In the genomic region with DNA sequence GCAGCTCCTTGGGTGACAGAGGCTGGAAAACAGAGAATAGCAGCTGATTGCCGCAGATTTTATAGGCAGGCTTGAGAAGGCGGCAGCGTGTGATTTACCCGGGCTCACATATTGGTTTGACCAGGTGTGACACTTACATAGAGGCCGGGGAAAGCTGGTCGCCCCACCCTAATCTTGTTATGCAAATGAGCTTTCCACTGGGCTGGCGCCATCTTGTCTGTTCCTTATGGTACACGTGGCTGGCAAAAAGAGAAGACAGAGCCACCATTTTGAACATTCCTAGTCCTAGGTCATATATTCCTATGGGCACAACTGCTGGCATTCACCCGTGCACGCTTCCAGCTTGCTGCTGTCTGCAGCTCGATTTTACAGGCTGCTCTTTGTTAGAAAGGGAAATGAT, we compare ENCODE assay signal across 2 cellular contexts.
TF ChIP-seq lines count a peak whose summit lies in the region.

No MANE protein-coding gene starts in this region.

TF ChIP-seq in HCT116, 20 proteins besides CTCF, POLR2A, EP300 and RAD21:
- TF ChIP-seq EGR1 (IDR thresholded peaks at IDR 0.05; ENCODE audit: low read depth) (no peak), POLR2AphosphoS5 (IDR thresholded peaks at IDR 0.05; ENCODE audit: low read depth, low read length) (no peak), EZH2 (IDR thresholded peaks at IDR 0.05) (no peak), SRF (IDR thresholded peaks at IDR 0.05; ENCODE audit: low read depth) (no peak), EZH2phosphoT487 (IDR thresholded peaks at IDR 0.05; ENCODE audit: borderline replicate concordance) (no peak), CEBPB (IDR thresholded peaks at IDR 0.05; ENCODE audit: low read depth) (no peak), TCF7L2 (IDR thresholded peaks at IDR 0.05; ENCODE audit: borderline replicate concordance, extremely low read depth, insufficient read depth, insufficient read length) (no peak), JUND (IDR thresholded peaks at IDR 0.05) (no peak), SIN3A (IDR thresholded peaks at IDR 0.05; ENCODE audit: low read depth) (no peak), ZFX (IDR thresholded peaks at IDR 0.05) (no peak), FOSL1 (IDR thresholded peaks at IDR 0.05; ENCODE audit: low read depth) (no peak), ATF3 (IDR thresholded peaks at IDR 0.05) (no peak)
- TF ChIP-seq, protein P1, sequence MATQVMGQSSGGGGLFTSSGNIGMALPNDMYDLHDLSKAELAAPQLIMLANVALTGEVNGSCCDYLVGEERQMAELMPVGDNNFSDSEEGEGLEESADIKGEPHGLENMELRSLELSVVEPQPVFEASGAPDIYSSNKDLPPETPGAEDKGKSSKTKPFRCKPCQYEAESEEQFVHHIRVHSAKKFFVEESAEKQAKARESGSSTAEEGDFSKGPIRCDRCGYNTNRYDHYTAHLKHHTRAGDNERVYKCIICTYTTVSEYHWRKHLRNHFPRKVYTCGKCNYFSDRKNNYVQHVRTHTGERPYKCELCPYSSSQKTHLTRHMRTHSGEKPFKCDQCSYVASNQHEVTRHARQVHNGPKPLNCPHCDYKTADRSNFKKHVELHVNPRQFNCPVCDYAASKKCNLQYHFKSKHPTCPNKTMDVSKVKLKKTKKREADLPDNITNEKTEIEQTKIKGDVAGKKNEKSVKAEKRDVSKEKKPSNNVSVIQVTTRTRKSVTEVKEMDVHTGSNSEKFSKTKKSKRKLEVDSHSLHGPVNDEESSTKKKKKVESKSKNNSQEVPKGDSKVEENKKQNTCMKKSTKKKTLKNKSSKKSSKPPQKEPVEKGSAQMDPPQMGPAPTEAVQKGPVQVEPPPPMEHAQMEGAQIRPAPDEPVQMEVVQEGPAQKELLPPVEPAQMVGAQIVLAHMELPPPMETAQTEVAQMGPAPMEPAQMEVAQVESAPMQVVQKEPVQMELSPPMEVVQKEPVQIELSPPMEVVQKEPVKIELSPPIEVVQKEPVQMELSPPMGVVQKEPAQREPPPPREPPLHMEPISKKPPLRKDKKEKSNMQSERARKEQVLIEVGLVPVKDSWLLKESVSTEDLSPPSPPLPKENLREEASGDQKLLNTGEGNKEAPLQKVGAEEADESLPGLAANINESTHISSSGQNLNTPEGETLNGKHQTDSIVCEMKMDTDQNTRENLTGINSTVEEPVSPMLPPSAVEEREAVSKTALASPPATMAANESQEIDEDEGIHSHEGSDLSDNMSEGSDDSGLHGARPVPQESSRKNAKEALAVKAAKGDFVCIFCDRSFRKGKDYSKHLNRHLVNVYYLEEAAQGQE (IDR thresholded peaks at IDR 0.05; ENCODE audit: low read depth), result no peak
TF ChIP-seq in HCT116: peak in this region for 0.

TF ChIP-seq in K562, 482 proteins besides CTCF, POLR2A, EP300 and RAD21:
- TF ChIP-seq MYC (IDR thresholded peaks at IDR 0.05; ENCODE audit: low read depth, low read length), result peak; percentile 44
- TF ChIP-seq MYC (CRISPR knock-in tag; IDR thresholded peaks at IDR 0.05; ENCODE audit: borderline replicate concordance, low read depth), result no peak
- peak; percentile 18 to 82 (median 27) for TF ChIP-seq YY1 (IDR thresholded peaks at IDR 0.05; ENCODE audit: borderline replicate concordance in 1 of 3, control insufficient read depth in 1 of 3, extremely low read depth in 1 of 3, insufficient read depth in 3 of 3, insufficient read length in 1 of 3, insufficient replicate concordance in 2 of 3, low read depth in 1 of 3, low read length in 2 of 3)
- TF ChIP-seq MXI1 (IDR thresholded peaks at IDR 0.05; ENCODE audit: low read depth, low read length), result no peak
